In genomic region chr5:7467179-7467578, GRCh38 we compare ENCODE assay signal across 28 cellular contexts.
"Had no signal": no experiment of that assay in that cellular context is flagged by ENCODE, and none has a peak within 500 bp of the region (broad histone marks: within the 10 kb centered on the region; RNA-seq: fewer than 3 reads in every experiment).

No MANE protein-coding gene starts in this region.

- H3K27ac ChIP-seq: coronary artery, dorsolateral prefrontal cortex, epithelial cell of prostate, esophagus squamous epithelium, gastrocnemius medialis, heart right ventricle, left lung, lower lobe of right lung had no signal

- H3K27me3 ChIP-seq: dorsolateral prefrontal cortex, esophagus squamous epithelium, gastrocnemius medialis, heart right ventricle, left lung had no signal

- ATAC-seq: esophagus mucosa; gastrocnemius medialis; heart right ventricle; left cardiac atrium; left lung; left ventricle myocardium superior; lower lobe of right lung; mucosa of descending colon; naive thymus-derived CD8-positive, alpha-beta T cell had no signal

- H3K4me1 ChIP-seq: esophagus squamous epithelium, heart right ventricle, left lung, lower lobe of right lung had no signal

- H3K4me3 Mint-ChIP-seq: mesothelial cell of epicardium; naive B cell; naive thymus-derived CD8-positive, alpha-beta T cell had no signal

- H3K9me3 ChIP-seq: esophagus squamous epithelium, gastrocnemius medialis, lower lobe of right lung had no signal

- H3K27me3 Mint-ChIP-seq: naive B cell had no signal

- H3K36me3 ChIP-seq: esophagus squamous epithelium, gastrocnemius medialis, heart right ventricle, left lung, lower lobe of right lung had no signal

- DNase-seq: dermis blood vessel endothelial cell; dorsolateral prefrontal cortex; effector CD4-positive, alpha-beta T cell; effector memory CD4-positive, alpha-beta T cell; erythroblast; esophagus squamous epithelium; foreskin fibroblast; foreskin melanocyte; gastrocnemius medialis; glutamatergic neuron; head of caudate nucleus; heart right ventricle; hippocampal formation; left cardiac atrium; left lung; left ventricle myocardium superior; lower lobe of right lung; mesenchymal stem cell; mucosa of descending colon; naive B cell; naive thymus-derived CD8-positive, alpha-beta T cell had no signal

- H3K27ac Mint-ChIP-seq: mesothelial cell of epicardium; naive B cell; naive thymus-derived CD8-positive, alpha-beta T cell had no signal

- H3K4me3 ChIP-seq: coronary artery, dorsolateral prefrontal cortex, esophagus squamous epithelium, gastrocnemius medialis, heart right ventricle, left lung, lower lobe of right lung, mucosa of descending colon had no signal

- H3K36me3 Mint-ChIP-seq: naive B cell had no signal

- FAIRE-seq: endometrium, islet of Langerhans, keratinocyte had no signal

- H3K4me1 Mint-ChIP-seq: mesothelial cell of epicardium; naive B cell; naive thymus-derived CD8-positive, alpha-beta T cell had no signal
